Comparison of ENCODE assay signal across 6 cellular contexts in genomic region chr6:41071501-41071922, GRCh38. TPM values are rescaled to one million over a fixed set of nuclear protein-coding genes. Genes with fewer than 3 reads are reported as not detected.
A peak's percentile ranks its signal among the peaks of the same experiment; 100 is the strongest.
DNase-seq lines count a peak whose midpoint lies in the region; ATAC-seq lines count a peak whose summit lies in the region.

No MANE protein-coding gene starts in this region.

- H3K27me3 Mint-ChIP-seq in T-helper 1 cell treated with Interleukin-12 subunit alpha and Interleukin-12 subunit beta and Interleukin-4 antibody, amounts not matched to agents 30 μg/mL and 1 μg/mL, for 36 hours (ENCODE audit: low read depth), result no peaks in the 10 kb centered on the region
- no peaks in the 10 kb centered on the region for H3K27me3 Mint-ChIP-seq in activated T-helper 17 cell treated with anti-CD3 and anti-CD28 coated beads, Interleukin-2, amount 50 U/mL, for 72 hours
- no peaks in the 10 kb centered on the region for H3K27me3 Mint-ChIP-seq in memory B cell

- peaks cover 55% of the 10 kb centered on the region for H3K4me1 Mint-ChIP-seq in T-helper 1 cell treated with Interleukin-12 subunit alpha and Interleukin-12 subunit beta and Interleukin-4 antibody, amounts not matched to agents 30 μg/mL and 1 μg/mL, for 36 hours (ENCODE audit: low read depth)
- H3K4me1 Mint-ChIP-seq in activated T-helper 17 cell treated with anti-CD3 and anti-CD28 coated beads, Interleukin-2, amount 50 U/mL, for 72 hours, result peaks cover 41% of the 10 kb centered on the region
- peaks cover 29% of the 10 kb centered on the region for H3K4me1 Mint-ChIP-seq in memory B cell

- peaks cover 46% of the 10 kb centered on the region for H3K36me3 Mint-ChIP-seq in T-helper 1 cell treated with Interleukin-12 subunit alpha and Interleukin-12 subunit beta and Interleukin-4 antibody, amounts not matched to agents 30 μg/mL and 1 μg/mL, for 36 hours (ENCODE audit: low read depth)
- H3K36me3 Mint-ChIP-seq in activated T-helper 17 cell treated with anti-CD3 and anti-CD28 coated beads, Interleukin-2, amount 50 U/mL, for 72 hours (ENCODE audit: low read depth), result peaks cover 91% of the 10 kb centered on the region
- peaks cover 15% of the 10 kb centered on the region for H3K36me3 Mint-ChIP-seq in memory B cell

- DNase-seq in T-helper 1 cell (no peak), memory B cell (ENCODE audit: low spot score in 2 of 2) (no peak), islet precursor cell (no peak)

- H3K9me3 Mint-ChIP-seq in T-helper 1 cell treated with Interleukin-12 subunit alpha and Interleukin-12 subunit beta and Interleukin-4 antibody, amounts not matched to agents 30 μg/mL and 1 μg/mL, for 36 hours, result no peaks in the 10 kb centered on the region
- no peaks in the 10 kb centered on the region for H3K9me3 Mint-ChIP-seq in activated T-helper 17 cell treated with anti-CD3 and anti-CD28 coated beads, Interleukin-2, amount 50 U/mL, for 72 hours
- no peaks in the 10 kb centered on the region for H3K9me3 Mint-ChIP-seq in memory B cell

- ATAC-seq in activated T-helper 17 cell treated with anti-CD3 and anti-CD28 coated beads, Interleukin-2, amount 50 U/mL, for 72 hours (replicated peaks), result no peak
- ATAC-seq in memory B cell (ENCODE audit: low read depth), result peak; percentile 6
- ATAC-seq in GM19452 (IDR thresholded peaks at IDR 0.05; ENCODE audit: unreplicated experiment), result no peak

- peak overlapping the region; percentile 99 for H3K27ac Mint-ChIP-seq in T-helper 1 cell treated with Interleukin-12 subunit alpha and Interleukin-12 subunit beta and Interleukin-4 antibody, amounts not matched to agents 30 μg/mL and 1 μg/mL, for 36 hours
- H3K27ac Mint-ChIP-seq in activated T-helper 17 cell treated with anti-CD3 and anti-CD28 coated beads, Interleukin-2, amount 50 U/mL, for 72 hours, result peak overlapping the region; percentile 97
- peak overlapping the region; percentile 98 for H3K27ac Mint-ChIP-seq in memory B cell

- peak overlapping the region; percentile 94 for H3K4me3 Mint-ChIP-seq in T-helper 1 cell treated with Interleukin-12 subunit alpha and Interleukin-12 subunit beta and Interleukin-4 antibody, amounts not matched to agents 30 μg/mL and 1 μg/mL, for 36 hours
- H3K4me3 Mint-ChIP-seq in activated T-helper 17 cell treated with anti-CD3 and anti-CD28 coated beads, Interleukin-2, amount 50 U/mL, for 72 hours, result peak overlapping the region; percentile 88
- peak overlapping the region; percentile 97 for H3K4me3 Mint-ChIP-seq in memory B cell

RNA-seq across cellular contexts. Expression of gene OARD1, which starts 0.6 kb away (rescaled TPM):
- total RNA-seq in activated T-helper 17 cell treated with anti-CD3 and anti-CD28 coated beads, Interleukin-2, amount 50 U/mL, for 72 hours, result 10 to 100 TPM; 31.8 to 41.2 TPM

RNA-seq across cellular contexts. Expression of gene NFYA, which starts 1.3 kb away (rescaled TPM):
- 10 to 100 TPM; 23.3 to 25.0 TPM for total RNA-seq in activated T-helper 17 cell treated with anti-CD3 and anti-CD28 coated beads, Interleukin-2, amount 50 U/mL, for 72 hours

RNA-seq across cellular contexts. Expression of gene APOBEC2, which starts 18.5 kb away (rescaled TPM):
- not detected for total RNA-seq in activated T-helper 17 cell treated with anti-CD3 and anti-CD28 coated beads, Interleukin-2, amount 50 U/mL, for 72 hours

RNA-seq across cellular contexts. Expression of gene TSPO2, which starts 29.2 kb away (rescaled TPM):
- not detected for total RNA-seq in activated T-helper 17 cell treated with anti-CD3 and anti-CD28 coated beads, Interleukin-2, amount 50 U/mL, for 72 hours

RNA-seq across cellular contexts. Expression of gene UNC5CL, which starts 32.5 kb away (rescaled TPM):
- total RNA-seq in activated T-helper 17 cell treated with anti-CD3 and anti-CD28 coated beads, Interleukin-2, amount 50 U/mL, for 72 hours, result 1 to 10 TPM; 2.9 to 6.7 TPM
